Comparison of ENCODE assay signal across 8 cellular contexts in genomic region chr9:21030389-21031035, GRCh38. TPM values are rescaled to one million over a fixed set of nuclear protein-coding genes. Genes with fewer than 3 reads are reported as not detected.
DNase-seq lines count a peak whose midpoint lies in the region; ATAC-seq lines count a peak whose summit lies in the region.

No MANE protein-coding gene starts in this region.

- ATAC-seq in GM19467 (IDR thresholded peaks at IDR 0.05; ENCODE audit: unreplicated experiment) (peak; percentile 78), HG03469 (IDR thresholded peaks at IDR 0.05; ENCODE audit: unreplicated experiment) (peak; percentile 86), right cardiac atrium (peak in 1 of 2 donors; percentile 71)
- peak; percentile 81 to 83 for ATAC-seq in activated T-cell treated with anti-CD3 and anti-CD28 coated beads, Interleukin-2, amount 50 U/mL, for 4 hours
- ATAC-seq in stimulated activated effector memory CD8-positive, alpha-beta T cell treated with anti-CD3 and anti-CD28 coated beads, Interleukin-12 subunit alpha, Interleukin-12 subunit beta, amount 100 ng/mL, for 72 hours = peak; percentile 91

- no peak overlapping the region for H3K4me3 Mint-ChIP-seq in activated T-cell treated with anti-CD3 and anti-CD28 coated beads, Interleukin-2, amount 50 U/mL, for 4 hours
- no peak overlapping the region for H3K4me3 Mint-ChIP-seq in stimulated activated effector memory CD8-positive, alpha-beta T cell treated with anti-CD3 and anti-CD28 coated beads, Interleukin-12 subunit alpha, Interleukin-12 subunit beta, amount 100 ng/mL, for 72 hours

- H3K27me3 Mint-ChIP-seq in activated T-cell treated with anti-CD3 and anti-CD28 coated beads, Interleukin-2, amount 50 U/mL, for 4 hours (ENCODE audit: low read depth) = no peaks in the 10 kb centered on the region

- H3K4me1 ChIP-seq in right cardiac atrium (ENCODE audit: control insufficient read depth, insufficient read depth, low read length) = no peaks in the 10 kb centered on the region

- no peaks in the 10 kb centered on the region for H3K9me3 Mint-ChIP-seq in activated T-cell treated with anti-CD3 and anti-CD28 coated beads, Interleukin-2, amount 50 U/mL, for 4 hours
- no peaks in the 10 kb centered on the region for H3K9me3 Mint-ChIP-seq in stimulated activated effector memory CD8-positive, alpha-beta T cell treated with anti-CD3 and anti-CD28 coated beads, Interleukin-12 subunit alpha, Interleukin-12 subunit beta, amount 100 ng/mL, for 72 hours

- H3K36me3 Mint-ChIP-seq in activated T-cell treated with anti-CD3 and anti-CD28 coated beads, Interleukin-2, amount 50 U/mL, for 4 hours (ENCODE audit: insufficient read depth) = peaks cover 11% of the 10 kb centered on the region
- H3K36me3 Mint-ChIP-seq in stimulated activated effector memory CD8-positive, alpha-beta T cell treated with anti-CD3 and anti-CD28 coated beads, Interleukin-12 subunit alpha, Interleukin-12 subunit beta, amount 100 ng/mL, for 72 hours = peaks cover 9% of the 10 kb centered on the region

- H3K4me3 ChIP-seq in right cardiac atrium (ENCODE audit: low read length) = peak overlapping the region; percentile 58

- peak; percentile 52 for DNase-seq in GF-D8 (lab: John Stamatoyannopoulos, UW)
- no peak for DNase-seq in activated T-cell treated with anti-CD3 and anti-CD28 coated beads, Interleukin-2, amount 50 U/mL, for 4 hours
- DNase-seq in right cardiac atrium = no peak
- DNase-seq in stimulated activated effector memory CD8-positive, alpha-beta T cell treated with anti-CD3 and anti-CD28 coated beads, Interleukin-12 subunit alpha, Interleukin-12 subunit beta, amount 100 ng/mL, for 72 hours (ENCODE audit: low spot score in 2 of 2) = peak in 1 of 2 donors; percentile 11
- no peak for DNase-seq in NCI-H1436 treated with DMSO at 0.1 percent for 48 hours (lab: John Stamatoyannopoulos, UW)
- DNase-seq in COLO668 (lab: John Stamatoyannopoulos, UW; ENCODE audit: unreplicated experiment) = no peak

- no peak overlapping the region for H3K27ac Mint-ChIP-seq in stimulated activated effector memory CD8-positive, alpha-beta T cell treated with anti-CD3 and anti-CD28 coated beads, Interleukin-12 subunit alpha, Interleukin-12 subunit beta, amount 100 ng/mL, for 72 hours

- peaks cover 30% of the 10 kb centered on the region for H3K4me1 Mint-ChIP-seq in activated T-cell treated with anti-CD3 and anti-CD28 coated beads, Interleukin-2, amount 50 U/mL, for 4 hours (ENCODE audit: low read depth)
- H3K4me1 Mint-ChIP-seq in stimulated activated effector memory CD8-positive, alpha-beta T cell treated with anti-CD3 and anti-CD28 coated beads, Interleukin-12 subunit alpha, Interleukin-12 subunit beta, amount 100 ng/mL, for 72 hours = peaks cover 28% of the 10 kb centered on the region

- no peak overlapping the region for H3K27ac ChIP-seq in right cardiac atrium (ENCODE audit: low read length)

- H3K9me3 ChIP-seq in right cardiac atrium (ENCODE audit: control insufficient read depth, low read length) = no peaks in the 10 kb centered on the region

- 78% methylated on average over 5 of the region's 5 CpGs for WGBS in right cardiac atrium

- intact Hi-C loops in right cardiac atrium (cut with DNase I) = loop anchor here in 1 of 4 donors (10.0 kb wide), 1 partner anchor 64 kb away; no protein-coding TSS in a partner anchor

- no peaks in the 10 kb centered on the region for H3K27me3 ChIP-seq in right cardiac atrium (ENCODE audit: control insufficient read depth, insufficient read depth)

RNA-seq across cellular contexts. Expression of gene HACD4, which starts 0.9 kb away (rescaled TPM):
- 1 to 10 TPM; 1.2 to 1.4 (median 1.2) TPM for total RNA-seq in activated T-cell treated with anti-CD3 and anti-CD28 coated beads, Interleukin-2, amount 50 U/mL, for 4 hours
- total RNA-seq in right cardiac atrium = 1 to 10 TPM in 2 of 4 donors, under 1 TPM in 2; 0.97 to 1.7 (median 1.1) TPM
- 0.34 TPM for polyA plus RNA-seq in right cardiac atrium

RNA-seq across cellular contexts. Expression of gene IFNB1, which starts 47.2 kb away (rescaled TPM):
- total RNA-seq in activated T-cell treated with anti-CD3 and anti-CD28 coated beads, Interleukin-2, amount 50 U/mL, for 4 hours = not detected
- total RNA-seq in right cardiac atrium = not detected
- polyA plus RNA-seq in right cardiac atrium = not detected
